In the genomic region with DNA sequence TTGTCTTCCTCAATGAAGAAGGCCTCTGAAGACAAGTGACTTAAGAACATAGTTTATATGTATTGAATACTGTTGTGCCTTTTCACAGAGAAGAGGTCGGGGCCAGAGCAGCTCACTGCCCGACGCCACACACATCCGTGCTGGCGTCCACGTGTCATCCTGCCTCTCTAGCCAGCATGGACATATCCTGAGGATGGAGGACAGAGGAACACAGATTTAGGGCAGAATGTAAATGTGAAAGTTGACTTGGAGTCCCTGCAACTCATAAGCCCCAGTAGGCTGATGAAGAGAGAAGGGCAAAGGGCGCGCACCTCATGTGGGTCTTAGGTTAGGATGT, we compare ENCODE assay signal across 14 cellular contexts. TPM values are rescaled to one million over a fixed set of nuclear protein-coding genes. Genes with fewer than 3 reads are reported as not detected.
DNase-seq lines count a peak whose midpoint lies in the region; ATAC-seq and TF ChIP-seq lines count a peak whose summit lies in the region.
"Had no signal": no experiment of that assay in that cellular context is flagged by ENCODE, and none has a peak within 500 bp of the region (broad histone marks: within the 10 kb centered on the region; RNA-seq: fewer than 3 reads in every experiment).

No MANE protein-coding gene starts in this region.

- H3K9me3 Mint-ChIP-seq in CD4-positive, alpha-beta T cell = no peaks in the 10 kb centered on the region
- no peaks in the 10 kb centered on the region for H3K9me3 Mint-ChIP-seq in activated naive CD8-positive, alpha-beta T cell treated with anti-CD3 and anti-CD28 coated beads, Interleukin-2, amount 50 U/mL, for 24 hours
- peaks cover 1% of the 10 kb centered on the region for H3K9me3 Mint-ChIP-seq in nephron progenitor cell

- no peaks in the 10 kb centered on the region for H3K27me3 ChIP-seq in CD4-positive, alpha-beta T cell (ENCODE audit: control insufficient read depth, insufficient read depth, low read length)
- no peaks in the 10 kb centered on the region for H3K27me3 ChIP-seq in DOHH2 (ENCODE audit: control insufficient read depth, low read length)
- H3K27me3 ChIP-seq: ascending aorta, sigmoid colon had no signal

- POLR2A ChIA-PET in CD4-positive, alpha-beta T cell (lab: Charles Lee) = interaction anchor here (0.5 to 1.1 kb wide), 2 partner anchors 20 to 21 kb away, joined by 3 read pairs; no protein-coding TSS in a partner anchor

- no peak overlapping the region for H3K27ac ChIP-seq in CD4-positive, alpha-beta T cell (ENCODE audit: low read depth, low read length)
- no peak overlapping the region for H3K27ac ChIP-seq in DOHH2 (ENCODE audit: low read depth, low read length)

- H3K27ac Mint-ChIP-seq in CD4-positive, alpha-beta T cell = peak overlapping the region; percentile 79
- no peak overlapping the region for H3K27ac Mint-ChIP-seq in activated naive CD8-positive, alpha-beta T cell treated with anti-CD3 and anti-CD28 coated beads, Interleukin-2, amount 50 U/mL, for 24 hours
- H3K27ac Mint-ChIP-seq in nephron progenitor cell = peak overlapping the region; percentile 86

- peaks cover 39% of the 10 kb centered on the region for H3K4me1 ChIP-seq in DOHH2 (ENCODE audit: control insufficient read depth, low read length)

- DNase-seq in CD4-positive, alpha-beta T cell = no peak
- no peak for DNase-seq in activated naive CD8-positive, alpha-beta T cell treated with anti-CD3 and anti-CD28 coated beads, Interleukin-2, amount 50 U/mL, for 24 hours
- DNase-seq in nephron progenitor cell = no peak
- DNase-seq in NCI-H226 = no peak
- no peak for DNase-seq in NCI-H510A (lab: John Stamatoyannopoulos, UW)
- DNase-seq in activated CD8-positive, alpha-beta memory T cell treated with anti-CD3 and anti-CD28 coated beads, Interleukin-2, amount 50 U/mL, for 4 hours = no peak
- DNase-seq: NCI-H1436, NCI-H510A treated with DMSO at 0.1 percent for 48 hours, sigmoid colon, T1000 had no signal

- H3K4me3 Mint-ChIP-seq in CD4-positive, alpha-beta T cell = peak overlapping the region; percentile 91
- peak overlapping the region; percentile 84 for H3K4me3 Mint-ChIP-seq in activated naive CD8-positive, alpha-beta T cell treated with anti-CD3 and anti-CD28 coated beads, Interleukin-2, amount 50 U/mL, for 24 hours
- peak overlapping the region; percentile 91 for H3K4me3 Mint-ChIP-seq in nephron progenitor cell

- ATAC-seq in CD4-positive, alpha-beta T cell (ENCODE audit: poor library complexity) = no peak
- ATAC-seq in activated naive CD8-positive, alpha-beta T cell treated with anti-CD3 and anti-CD28 coated beads, Interleukin-2, amount 50 U/mL, for 24 hours = no peak
- no peak for ATAC-seq in HG03432 (IDR thresholded peaks at IDR 0.05; ENCODE audit: unreplicated experiment)

- intact Hi-C loops in CD4-positive, alpha-beta T cell (cut with DNase I, micrococcal nuclease) = loop anchor here in 1 of 2 experiments (5.0 to 10.0 kb wide), 2 partner anchors 68 to 231 kb away; a partner anchor contains a TSS

- H3F3A ChIP-seq in DOHH2 (ENCODE audit: control insufficient read depth, insufficient read depth) = peaks cover 6% of the 10 kb centered on the region; the same call in 1 of the 2 replicates

- peaks cover 70% of the 10 kb centered on the region for H3K4me1 Mint-ChIP-seq in CD4-positive, alpha-beta T cell (ENCODE audit: low read depth)
- H3K4me1 Mint-ChIP-seq in activated naive CD8-positive, alpha-beta T cell treated with anti-CD3 and anti-CD28 coated beads, Interleukin-2, amount 50 U/mL, for 24 hours = peaks cover 59% of the 10 kb centered on the region
- H3K4me1 Mint-ChIP-seq in nephron progenitor cell = peaks cover 87% of the 10 kb centered on the region

- peak overlapping the region; percentile 81 for H3K4me3 ChIP-seq in DOHH2 (ENCODE audit: low read length)

- peak overlapping the region; percentile 84 for H3K4me2 ChIP-seq in DOHH2 (ENCODE audit: low read length)

- no peaks in the 10 kb centered on the region for H3K9me2 ChIP-seq in DOHH2 (replicated peaks; ENCODE audit: control insufficient read depth, low read length)

- CTCF ChIA-PET in CD4-positive, alpha-beta T cell (lab: Charles Lee) = interaction anchor here (4.4 to 9.4 kb wide), 2 partner anchors 20 to 52 kb away, joined by 34 to 73 read pairs; no protein-coding TSS in a partner anchor

- no peak for TF ChIP-seq CTCF in CD4-positive, alpha-beta T cell (IDR thresholded peaks at IDR 0.05)
- no peak for TF ChIP-seq CTCF in DOHH2 (IDR thresholded peaks at IDR 0.05; ENCODE audit: low read depth, low read length, poor library complexity, severe bottlenecking)
- TF ChIP-seq CTCF in nephron progenitor cell (IDR thresholded peaks at IDR 0.05) = no peak

- H3K27me3 Mint-ChIP-seq in CD4-positive, alpha-beta T cell = no peaks in the 10 kb centered on the region
- peaks cover 16% of the 10 kb centered on the region for H3K27me3 Mint-ChIP-seq in activated naive CD8-positive, alpha-beta T cell treated with anti-CD3 and anti-CD28 coated beads, Interleukin-2, amount 50 U/mL, for 24 hours
- H3K27me3 Mint-ChIP-seq in nephron progenitor cell (ENCODE audit: low read depth, poor library complexity) = peaks cover 11% of the 10 kb centered on the region

- peaks cover 9% of the 10 kb centered on the region for H3K36me3 Mint-ChIP-seq in CD4-positive, alpha-beta T cell (ENCODE audit: low read depth)
- H3K36me3 Mint-ChIP-seq in activated naive CD8-positive, alpha-beta T cell treated with anti-CD3 and anti-CD28 coated beads, Interleukin-2, amount 50 U/mL, for 24 hours (ENCODE audit: low read depth) = peaks cover 2% of the 10 kb centered on the region
- H3K36me3 Mint-ChIP-seq in nephron progenitor cell (ENCODE audit: low read depth) = peaks cover 1% of the 10 kb centered on the region

- H3K36me3 ChIP-seq in DOHH2 (ENCODE audit: control insufficient read depth, low read length) = no peaks in the 10 kb centered on the region
- H3K36me3 ChIP-seq: ascending aorta, sigmoid colon, thoracic aorta had no signal

- peaks cover 23% of the 10 kb centered on the region for H4K20me1 ChIP-seq in DOHH2 (ENCODE audit: control insufficient read depth, insufficient read depth, low read depth, low read length)

- peaks cover 18% of the 10 kb centered on the region for H3K79me2 ChIP-seq in DOHH2 (ENCODE audit: control insufficient read depth, low read length)

- no peaks in the 10 kb centered on the region for H3K9me3 ChIP-seq in CD4-positive, alpha-beta T cell (ENCODE audit: control insufficient read depth, low read length)
- H3K9me3 ChIP-seq in DOHH2 (ENCODE audit: control insufficient read depth, insufficient read depth, low read length) = no peaks in the 10 kb centered on the region
- H3K9me3 ChIP-seq: ascending aorta, sigmoid colon, thoracic aorta had no signal

RNA-seq across cellular contexts. Expression of a gene that starts 1.3 kb away (rescaled TPM):
- 10 to 100 TPM in 1 of 2 experiments, 1 to 10 TPM in 1; 9.9 to 13.7 TPM for total RNA-seq in CD4-positive, alpha-beta T cell

RNA-seq across cellular contexts. Expression of a gene that starts 42.2 kb away (rescaled TPM):
- not detected for total RNA-seq in CD4-positive, alpha-beta T cell
